In genomic region chr9:76341616-76342015, GRCh38 we compare ENCODE assay signal across 25 cellular contexts.
"Had no signal": no experiment of that assay in that cellular context is flagged by ENCODE, and none has a peak within 500 bp of the region (broad histone marks: within the 10 kb centered on the region; RNA-seq: fewer than 3 reads in every experiment).

No MANE protein-coding gene starts in this region.

- H3K27ac Mint-ChIP-seq: dendritic cell treated with granulocyte-macrophage colony-stimulating factor and Interleukin-4, amounts not matched to agents 40 ng/mL and 50 ng/mL, for 4 days; effector memory CD8-positive, alpha-beta T cell; endodermal cell; mesothelial cell of epicardium; naive B cell had no signal

- H3K4me3 Mint-ChIP-seq: dendritic cell treated with granulocyte-macrophage colony-stimulating factor and Interleukin-4, amounts not matched to agents 40 ng/mL and 50 ng/mL, for 4 days; effector memory CD8-positive, alpha-beta T cell; endodermal cell; mesothelial cell of epicardium; naive B cell had no signal

- H3K27me3 Mint-ChIP-seq: dendritic cell treated with granulocyte-macrophage colony-stimulating factor and Interleukin-4, amounts not matched to agents 40 ng/mL and 50 ng/mL, for 4 days had no signal

- H3K36me3 Mint-ChIP-seq: mesothelial cell of epicardium had no signal

- DNase-seq: colonic mucosa; cortex of kidney; effector CD8-positive, alpha-beta T cell; effector memory CD8-positive, alpha-beta T cell; erythroblast; esophagus squamous epithelium; foreskin fibroblast; foreskin melanocyte; gastrocnemius medialis; glutamatergic neuron; heart right ventricle; hippocampal formation; left cardiac atrium; left lung; left ventricle myocardium superior; lower lobe of right lung; mesenchymal stem cell; mucosa of descending colon; naive B cell had no signal

- H3K4me1 Mint-ChIP-seq: endodermal cell, naive B cell had no signal

- FAIRE-seq: endometrium, islet of Langerhans, keratinocyte had no signal

- H3K9me3 Mint-ChIP-seq: effector memory CD8-positive, alpha-beta T cell; endodermal cell had no signal
